16 cellular contexts compared by ENCODE assay signal in genomic region chr13:20462533-20462915, GRCh38.
DNase-seq lines count a peak whose midpoint lies in the region; ATAC-seq and TF ChIP-seq lines count a peak whose summit lies in the region.
"Had no signal": no experiment of that assay in that cellular context is flagged by ENCODE, and none has a peak within 500 bp of the region (broad histone marks: within the 10 kb centered on the region; RNA-seq: fewer than 3 reads in every experiment).

No MANE protein-coding gene starts in this region.

- H3K27ac Mint-ChIP-seq in activated CD4-positive, alpha-beta memory T cell treated with anti-CD3 and anti-CD28 coated beads for 36 hours = no peak overlapping the region
- H3K27ac Mint-ChIP-seq: IgD-negative memory B cell had no signal

- intact Hi-C loops in heart left ventricle (cut with DNase I) = no loop called here
- intact Hi-C loops in activated CD4-positive, alpha-beta memory T cell treated with anti-CD3 and anti-CD28 coated beads for 36 hours (cut with micrococcal nuclease) = loop anchor here (5.0 kb wide), 1 partner anchor 35 kb away; no protein-coding TSS in a partner anchor

- H3K27ac ChIP-seq in SK-N-MC (peak overlapping the region; percentile 46; the same call in 1 of the 2 replicates), heart left ventricle (peak overlapping the region in 11 of 12 donors; percentile 10 to 89 (median 70)), suprapubic skin (peak overlapping the region; percentile 9)
- H3K27ac ChIP-seq: Peyer's patch had no signal

- ATAC-seq in heart left ventricle = peak in 3 of 4 donors; percentile 2 to 18 (median 4)
- no peak for ATAC-seq in HG02852 (IDR thresholded peaks at IDR 0.05; ENCODE audit: unreplicated experiment)

- no peak for TF ChIP-seq CTCF in heart left ventricle (IDR thresholded peaks at IDR 0.05)
- no peak for TF ChIP-seq CTCF in suprapubic skin (IDR thresholded peaks at IDR 0.05)

- peaks cover 28% of the 10 kb centered on the region for H3K4me1 Mint-ChIP-seq in activated CD4-positive, alpha-beta memory T cell treated with anti-CD3 and anti-CD28 coated beads for 36 hours (ENCODE audit: low read depth)

- DNase-seq in SK-N-MC (ENCODE audit: low read depth, low spot score) (no peak), heart left ventricle (no peak), iPS DF 19.7 (ENCODE audit: low read depth, low spot score) (peak; percentile 17), suprapubic skin (ENCODE audit: low spot score in 2 of 2) (no peak), kidney tubule cell (ENCODE audit: low spot score) (no peak)
- no peak for DNase-seq in activated CD4-positive, alpha-beta memory T cell treated with anti-CD3 and anti-CD28 coated beads for 36 hours
- DNase-seq: BE2C, DMS79, NCI-H1417, NCI-H1694 treated with DMSO at 0.1 percent for 48 hours, NCI-H446, NCI-H526, Peyer's patch, SHP77 had no signal

- no peak overlapping the region for H3K4me3 Mint-ChIP-seq in activated CD4-positive, alpha-beta memory T cell treated with anti-CD3 and anti-CD28 coated beads for 36 hours
- H3K4me3 Mint-ChIP-seq: IgD-negative memory B cell had no signal

- CTCF ChIA-PET in activated CD4-positive, alpha-beta memory T cell treated with anti-CD3 and anti-CD28 coated beads for 36 hours (lab: Charles Lee) = no interaction called here

- no peaks in the 10 kb centered on the region for H3K9me3 Mint-ChIP-seq in activated CD4-positive, alpha-beta memory T cell treated with anti-CD3 and anti-CD28 coated beads for 36 hours

- H3K4me3 ChIP-seq in SK-N-MC (no peak overlapping the region; the same call in 1 of the 2 replicates), heart left ventricle (peak overlapping the region in 1 of 12 donors; percentile 16), suprapubic skin (no peak overlapping the region)
- H3K4me3 ChIP-seq: Peyer's patch had no signal

- H3K27me3 ChIP-seq in heart left ventricle (no peaks in the 10 kb centered on the region), suprapubic skin (no peaks in the 10 kb centered on the region)
- H3K27me3 ChIP-seq: BE2C, Peyer's patch had no signal

- POLR2A ChIA-PET in activated CD4-positive, alpha-beta memory T cell treated with anti-CD3 and anti-CD28 coated beads for 36 hours (lab: Charles Lee) = no interaction called here

- peaks cover 4% of the 10 kb centered on the region for H3K36me3 Mint-ChIP-seq in activated CD4-positive, alpha-beta memory T cell treated with anti-CD3 and anti-CD28 coated beads for 36 hours

- no peak overlapping the region for H3K9ac ChIP-seq in SK-N-MC (ENCODE audit: insufficient read length)

- no peak for TF ChIP-seq EP300 in suprapubic skin (IDR thresholded peaks at IDR 0.05)

- H3K4me1 ChIP-seq in heart left ventricle = peaks cover 0 to 53% (median 14%) of the 10 kb centered on the region in 12 donors
- H3K4me1 ChIP-seq in suprapubic skin = peaks cover 24% of the 10 kb centered on the region
- H3K4me1 ChIP-seq: BE2C, Peyer's patch had no signal

- H3K36me3 ChIP-seq in SK-N-MC (ENCODE audit: insufficient read depth, low read length) = no peaks in the 10 kb centered on the region
- H3K36me3 ChIP-seq in heart left ventricle = no peaks in the 10 kb centered on the region
- no peaks in the 10 kb centered on the region for H3K36me3 ChIP-seq in suprapubic skin
- H3K36me3 ChIP-seq: BE2C had no signal

- H3K27me3 Mint-ChIP-seq in activated CD4-positive, alpha-beta memory T cell treated with anti-CD3 and anti-CD28 coated beads for 36 hours = no peaks in the 10 kb centered on the region

- WGBS in heart left ventricle, 4 donors = 36 to 52% (median 43%) methylated on average over 6 of the region's 6 CpGs
- 57% methylated on average over 6 of the region's 6 CpGs for WGBS in suprapubic skin

- H3K9me3 ChIP-seq in SK-N-MC (ENCODE audit: low read depth, low read length) (no peaks in the 10 kb centered on the region), heart left ventricle (no peaks in the 10 kb centered on the region), suprapubic skin (no peaks in the 10 kb centered on the region)
- H3K9me3 ChIP-seq: BE2C, Peyer's patch had no signal

- no peak for TF ChIP-seq POLR2A in heart left ventricle (IDR thresholded peaks at IDR 0.05)
- no peak for TF ChIP-seq POLR2A in suprapubic skin (IDR thresholded peaks at IDR 0.05)

Comparison
In these comparisons a context has a peak if more than half of its experiments do, and no peak if none do; other contexts are left out.
1. H3K27ac ChIP-seq: peak in every context shown above with its lines; median percentile 70 in heart left ventricle; 46 in SK-N-MC; 9 in suprapubic skin.